8 cellular contexts compared by ENCODE assay signal in the genomic region with DNA sequence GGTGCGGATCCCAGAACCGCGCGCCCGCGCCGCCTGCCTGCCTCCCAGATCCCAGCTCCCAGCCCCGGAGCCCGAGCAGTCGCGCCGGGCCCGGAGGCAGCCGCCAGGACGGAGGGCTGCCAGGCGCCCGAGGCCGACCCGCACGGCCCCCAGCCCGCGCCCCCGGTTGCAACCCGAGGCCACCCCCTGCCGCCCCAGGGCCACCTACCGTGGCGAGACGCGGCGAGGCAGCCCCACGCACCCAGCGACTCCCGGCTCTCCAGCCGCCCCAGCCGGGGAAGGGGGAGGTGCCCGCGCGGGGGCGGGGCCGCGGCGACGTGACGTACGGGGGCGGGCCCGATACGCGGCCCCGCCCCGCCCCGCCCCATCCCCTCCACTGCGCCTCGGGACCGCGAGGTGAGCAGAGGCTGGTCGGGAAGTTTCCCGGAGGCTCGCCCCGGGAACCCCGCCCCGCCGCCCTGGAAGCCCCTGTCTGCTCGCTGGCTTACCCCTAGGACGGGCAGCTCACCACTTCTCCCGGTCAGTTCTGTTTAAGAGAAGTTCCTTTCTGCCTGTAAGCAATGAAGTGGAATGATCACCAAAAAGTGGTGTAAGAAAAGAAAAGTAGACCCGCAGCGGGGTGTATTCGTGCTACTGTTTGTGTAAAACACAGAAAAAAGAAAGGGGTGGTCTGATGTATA. TPM values are rescaled to one million over a fixed set of nuclear protein-coding genes. Genes with fewer than 3 reads are reported as not detected.
DNase-seq lines count a peak whose midpoint lies in the region; ATAC-seq lines count a peak whose summit lies in the region.

A gene (minus strand): TSS at position 288 of the 680 bp plus-strand sequence. CDS start 48,502 bp downstream, outside the sequence.

- DNase-seq in CD8-positive, alpha-beta memory T cell: peak; percentile 74 to 85 (median 78)
- DNase-seq in HUDEP-2 (lab: John Stamatoyannopoulos, UW; ENCODE audit: unreplicated experiment in 76 of 76) (peak in 69 of 76 experiments; percentile 35 to 84 (median 63)), SJCRH30 (peak; percentile 69 to 79), germinal center (ENCODE audit: low spot score) (peak; percentile 87), nucleus accumbens (lab: John Stamatoyannopoulos, UW) (peak in 51 of 56 donors; percentile 9 to 83 (median 60)), substantia nigra (lab: John Stamatoyannopoulos, UW) (peak in 40 of 49 donors; percentile 13 to 86 (median 58))
- DNase-seq in activated naive CD4-positive, alpha-beta T cell treated with anti-CD3 and anti-CD28 coated beads for 36 hours: peak; percentile 72

- H3K27me3 Mint-ChIP-seq in CD8-positive, alpha-beta memory T cell: no peaks in the 10 kb centered on the region
- H3K27me3 Mint-ChIP-seq in activated naive CD4-positive, alpha-beta T cell treated with anti-CD3 and anti-CD28 coated beads for 36 hours (ENCODE audit: low read depth): no peaks in the 10 kb centered on the region

- H3K4me3 ChIP-seq in CD8-positive, alpha-beta memory T cell (ENCODE audit: low read length): peak within 1 kb of the TSS; percentile 83
- H3K4me3 ChIP-seq in SJCRH30: peak within 1 kb of the TSS; percentile 88

- peak within 1 kb of the TSS; percentile 95 to 98 (median 96) for H3K4me3 Mint-ChIP-seq in CD8-positive, alpha-beta memory T cell
- H3K4me3 Mint-ChIP-seq in activated naive CD4-positive, alpha-beta T cell treated with anti-CD3 and anti-CD28 coated beads for 36 hours: peak within 1 kb of the TSS; percentile 85

- POLR2A ChIA-PET in CD8-positive, alpha-beta memory T cell (lab: Charles Lee): interaction anchor here (1.0 kb wide), 1 partner anchor 83 kb away, joined by 3 read pairs; no protein-coding TSS in a partner anchor

- H3K9me3 ChIP-seq in CD8-positive, alpha-beta memory T cell (ENCODE audit: low read length): no peaks in the 10 kb centered on the region
- H3K9me3 ChIP-seq in SJCRH30 (replicated peaks): peaks cover 4% of the 10 kb centered on the region; the same call in 1 of the 2 replicates

- peak; percentile 20 for ATAC-seq in GM19468 (IDR thresholded peaks at IDR 0.05; ENCODE audit: extremely low read depth, unreplicated experiment)

- intact Hi-C loops in activated naive CD4-positive, alpha-beta T cell treated with anti-CD3 and anti-CD28 coated beads for 36 hours (cut with micrococcal nuclease): loop anchor here (1.0 to 5.0 kb wide), 6 partner anchors 11 to 162 kb away; a partner anchor contains a TSS

- no peaks in the 10 kb centered on the region for H3K27me3 ChIP-seq in CD8-positive, alpha-beta memory T cell (ENCODE audit: insufficient read depth, low read length, poor library complexity, severe bottlenecking)
- no peaks in the 10 kb centered on the region for H3K27me3 ChIP-seq in SJCRH30

- H3K4me1 Mint-ChIP-seq in CD8-positive, alpha-beta memory T cell: peaks cover 75 to 90% (median 84%) of the 10 kb centered on the region in 3 donors
- peaks cover 50% of the 10 kb centered on the region for H3K4me1 Mint-ChIP-seq in activated naive CD4-positive, alpha-beta T cell treated with anti-CD3 and anti-CD28 coated beads for 36 hours (ENCODE audit: low read depth)

- no peaks in the 10 kb centered on the region for H3K9me3 Mint-ChIP-seq in CD8-positive, alpha-beta memory T cell
- H3K9me3 Mint-ChIP-seq in activated naive CD4-positive, alpha-beta T cell treated with anti-CD3 and anti-CD28 coated beads for 36 hours: peaks cover 4% of the 10 kb centered on the region

- peak within 1 kb of the TSS; percentile 90 to 98 (median 95) for H3K27ac Mint-ChIP-seq in CD8-positive, alpha-beta memory T cell
- peak within 1 kb of the TSS; percentile 67 for H3K27ac Mint-ChIP-seq in activated naive CD4-positive, alpha-beta T cell treated with anti-CD3 and anti-CD28 coated beads for 36 hours

- no peaks in the 10 kb centered on the region for H3K36me3 ChIP-seq in CD8-positive, alpha-beta memory T cell (ENCODE audit: insufficient read depth, low read length)
- H3K36me3 ChIP-seq in SJCRH30: no peaks in the 10 kb centered on the region

- CTCF ChIA-PET in CD8-positive, alpha-beta memory T cell (lab: Charles Lee): interaction anchor here (1.0 kb wide), 1 partner anchor 87 kb away, joined by 3 read pairs; no protein-coding TSS in a partner anchor
- CTCF ChIA-PET in activated naive CD4-positive, alpha-beta T cell treated with anti-CD3 and anti-CD28 coated beads for 36 hours (lab: Charles Lee): interaction anchor here (1.1 to 1.4 kb wide), 2 partner anchors 12 to 52 kb away, joined by 3 read pairs; no protein-coding TSS in a partner anchor

- peak within 1 kb of the TSS; percentile 78 for H3K27ac ChIP-seq in CD8-positive, alpha-beta memory T cell (ENCODE audit: low read depth, low read length)
- H3K27ac ChIP-seq in SJCRH30: peak within 1 kb of the TSS; percentile 35
- peak within 1 kb of the TSS; percentile 73 for H3K27ac ChIP-seq in substantia nigra (ENCODE audit: low read depth, low read length, poor library complexity, severe bottlenecking)

- H3K36me3 Mint-ChIP-seq in CD8-positive, alpha-beta memory T cell: peaks cover 0 to 22% (median 0%) of the 10 kb centered on the region in 3 donors
- peaks cover 1% of the 10 kb centered on the region for H3K36me3 Mint-ChIP-seq in activated naive CD4-positive, alpha-beta T cell treated with anti-CD3 and anti-CD28 coated beads for 36 hours (ENCODE audit: low read depth)

- H3K4me1 ChIP-seq in CD8-positive, alpha-beta memory T cell (ENCODE audit: insufficient read depth, low read length): peaks cover 70% of the 10 kb centered on the region
- peaks cover 5% of the 10 kb centered on the region for H3K4me1 ChIP-seq in SJCRH30

RNA-seq across cellular contexts. Expression of the gene that starts here (rescaled TPM):
- total RNA-seq in CD8-positive, alpha-beta memory T cell: 10 to 100 TPM; 36.7 to 37.3 TPM
- polyA plus RNA-seq in CD8-positive, alpha-beta memory T cell: 201 TPM
- total RNA-seq in SJCRH30 (2014; rRNA removed; shearing (Covaris generic)): 14.3 and 15.0 TPM in 2 replicates
- total RNA-seq in activated naive CD4-positive, alpha-beta T cell treated with anti-CD3 and anti-CD28 coated beads for 36 hours: 10 to 100 TPM; 21.0 to 21.9 TPM

Comparison
In these comparisons a context has a peak if more than half of its experiments do, and no peak if none do; other contexts are left out.
1. Peak in every context shown above with its lines: DNase-seq, ATAC-seq, H3K4me3 ChIP-seq and H3K27ac ChIP-seq.